1 cellular context compared by ENCODE assay signal in the genomic region with DNA sequence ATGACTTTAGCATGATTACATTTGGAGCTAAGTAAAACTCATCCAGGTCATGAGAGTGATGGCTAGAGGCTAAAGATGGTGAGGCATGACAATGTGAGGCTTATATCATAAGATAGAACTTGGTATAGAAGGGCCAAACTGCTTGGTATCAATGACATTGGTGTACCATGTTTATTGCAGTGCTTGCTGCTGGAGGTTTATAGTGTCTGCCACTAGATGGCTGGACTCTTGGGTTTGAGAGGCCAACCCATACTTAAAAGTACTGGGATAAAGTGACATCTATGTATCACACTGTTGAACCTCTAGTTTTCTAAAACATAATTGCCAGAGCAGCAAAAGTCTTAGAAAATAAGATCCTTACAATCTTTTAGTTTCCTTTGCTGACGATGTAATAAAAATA.
TF ChIP-seq lines count a peak whose summit lies in the region.

No MANE protein-coding gene starts in this region.

TF ChIP-seq in GM23338, 12 proteins besides CTCF, POLR2A, EP300 and RAD21 (continued from another document):
- TF ChIP-seq, protein P1, sequence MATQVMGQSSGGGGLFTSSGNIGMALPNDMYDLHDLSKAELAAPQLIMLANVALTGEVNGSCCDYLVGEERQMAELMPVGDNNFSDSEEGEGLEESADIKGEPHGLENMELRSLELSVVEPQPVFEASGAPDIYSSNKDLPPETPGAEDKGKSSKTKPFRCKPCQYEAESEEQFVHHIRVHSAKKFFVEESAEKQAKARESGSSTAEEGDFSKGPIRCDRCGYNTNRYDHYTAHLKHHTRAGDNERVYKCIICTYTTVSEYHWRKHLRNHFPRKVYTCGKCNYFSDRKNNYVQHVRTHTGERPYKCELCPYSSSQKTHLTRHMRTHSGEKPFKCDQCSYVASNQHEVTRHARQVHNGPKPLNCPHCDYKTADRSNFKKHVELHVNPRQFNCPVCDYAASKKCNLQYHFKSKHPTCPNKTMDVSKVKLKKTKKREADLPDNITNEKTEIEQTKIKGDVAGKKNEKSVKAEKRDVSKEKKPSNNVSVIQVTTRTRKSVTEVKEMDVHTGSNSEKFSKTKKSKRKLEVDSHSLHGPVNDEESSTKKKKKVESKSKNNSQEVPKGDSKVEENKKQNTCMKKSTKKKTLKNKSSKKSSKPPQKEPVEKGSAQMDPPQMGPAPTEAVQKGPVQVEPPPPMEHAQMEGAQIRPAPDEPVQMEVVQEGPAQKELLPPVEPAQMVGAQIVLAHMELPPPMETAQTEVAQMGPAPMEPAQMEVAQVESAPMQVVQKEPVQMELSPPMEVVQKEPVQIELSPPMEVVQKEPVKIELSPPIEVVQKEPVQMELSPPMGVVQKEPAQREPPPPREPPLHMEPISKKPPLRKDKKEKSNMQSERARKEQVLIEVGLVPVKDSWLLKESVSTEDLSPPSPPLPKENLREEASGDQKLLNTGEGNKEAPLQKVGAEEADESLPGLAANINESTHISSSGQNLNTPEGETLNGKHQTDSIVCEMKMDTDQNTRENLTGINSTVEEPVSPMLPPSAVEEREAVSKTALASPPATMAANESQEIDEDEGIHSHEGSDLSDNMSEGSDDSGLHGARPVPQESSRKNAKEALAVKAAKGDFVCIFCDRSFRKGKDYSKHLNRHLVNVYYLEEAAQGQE (IDR thresholded peaks at IDR 0.05; ENCODE audit: unreplicated experiment): no peak
- TF ChIP-seq STAT1 (IDR thresholded peaks at IDR 0.05; ENCODE audit: unreplicated experiment) (no peak), POLR2AphosphoS5 (IDR thresholded peaks at IDR 0.05; ENCODE audit: low read depth) (no peak)
